ENCODE assay signal across 8 cellular contexts in genomic region chr6:26232950-26233607, GRCh38.
DNase-seq lines count a peak whose midpoint lies in the region; ATAC-seq and TF ChIP-seq lines count a peak whose summit lies in the region.

No MANE protein-coding gene starts in this region.

- POLR2A ChIA-PET in naive thymus-derived CD8-positive, alpha-beta T cell (lab: Charles Lee) = interaction anchor here (0.6 to 7.2 kb wide), 30 partner anchors 11 to 1639 kb away, joined by 3 to 669 read pairs (median 20); a partner anchor contains a TSS

- intact Hi-C loops in dendritic cell treated with granulocyte-macrophage colony-stimulating factor and Interleukin-4, amounts not matched to agents 40 ng/mL and 50 ng/mL, for 4 days (cut with micrococcal nuclease) = no loop called here

- H3K36me3 Mint-ChIP-seq in T-helper 17 cell (ENCODE audit: low read depth) = no peaks in the 10 kb centered on the region
- H3K36me3 Mint-ChIP-seq in dendritic cell treated with granulocyte-macrophage colony-stimulating factor and Interleukin-4, amounts not matched to agents 40 ng/mL and 50 ng/mL, for 4 days (ENCODE audit: low read depth) = no peaks in the 10 kb centered on the region
- H3K36me3 Mint-ChIP-seq in naive thymus-derived CD8-positive, alpha-beta T cell = no peaks in the 10 kb centered on the region

- DNase-seq in DMS153 treated with DMSO at 0.1 percent for 48 hours (lab: John Stamatoyannopoulos, UW; ENCODE audit: unreplicated experiment) (peak; percentile 87), T-helper 17 cell (peak in 1 of 3 donors; percentile 25), iPS-NIHi11 (ENCODE audit: low spot score) (no peak), GM13977 (ENCODE audit: low spot score) (no peak)
- peak in 7 of 10 donors; percentile 39 to 74 (median 55) for DNase-seq in naive thymus-derived CD8-positive, alpha-beta T cell

- peak overlapping the region; percentile 98 for H3K27ac Mint-ChIP-seq in T-helper 17 cell
- H3K27ac Mint-ChIP-seq in dendritic cell treated with granulocyte-macrophage colony-stimulating factor and Interleukin-4, amounts not matched to agents 40 ng/mL and 50 ng/mL, for 4 days = peak overlapping the region; percentile 87
- peak overlapping the region; percentile 95 to 100 (median 97) for H3K27ac Mint-ChIP-seq in naive thymus-derived CD8-positive, alpha-beta T cell

- no peaks in the 10 kb centered on the region for H3K27me3 Mint-ChIP-seq in T-helper 17 cell
- H3K27me3 Mint-ChIP-seq in dendritic cell treated with granulocyte-macrophage colony-stimulating factor and Interleukin-4, amounts not matched to agents 40 ng/mL and 50 ng/mL, for 4 days = no peaks in the 10 kb centered on the region
- H3K27me3 Mint-ChIP-seq in naive thymus-derived CD8-positive, alpha-beta T cell = no peaks in the 10 kb centered on the region

- peak; percentile 21 for ATAC-seq in HG02588 (IDR thresholded peaks at IDR 0.05; ENCODE audit: unreplicated experiment)
- peak; percentile 32 for ATAC-seq in T-helper 17 cell
- peak; percentile 24 to 34 for ATAC-seq in naive thymus-derived CD8-positive, alpha-beta T cell
- no peak for ATAC-seq in HG03469 (IDR thresholded peaks at IDR 0.05; ENCODE audit: unreplicated experiment)

- no peaks in the 10 kb centered on the region for H3K9me3 Mint-ChIP-seq in dendritic cell treated with granulocyte-macrophage colony-stimulating factor and Interleukin-4, amounts not matched to agents 40 ng/mL and 50 ng/mL, for 4 days
- H3K9me3 Mint-ChIP-seq in naive thymus-derived CD8-positive, alpha-beta T cell = no peaks in the 10 kb centered on the region

- in situ Hi-C loops in GM13977 (cut with MboI; ENCODE audit: low pct_unique_long_range_greater_than_20kb, low sequenced_read_pairs, unreplicated experiment) = loop anchor here (25.0 kb wide), 1 partner anchor 1579 kb away; a partner anchor contains a TSS

- peaks cover 28% of the 10 kb centered on the region for H3K4me1 Mint-ChIP-seq in T-helper 17 cell
- H3K4me1 Mint-ChIP-seq in dendritic cell treated with granulocyte-macrophage colony-stimulating factor and Interleukin-4, amounts not matched to agents 40 ng/mL and 50 ng/mL, for 4 days (ENCODE audit: low read depth) = peaks cover 33% of the 10 kb centered on the region
- H3K4me1 Mint-ChIP-seq in naive thymus-derived CD8-positive, alpha-beta T cell = peaks cover 12 to 37% (median 34%) of the 10 kb centered on the region in 4 donors

- peak overlapping the region; percentile 93 for H3K4me3 Mint-ChIP-seq in T-helper 17 cell
- H3K4me3 Mint-ChIP-seq in dendritic cell treated with granulocyte-macrophage colony-stimulating factor and Interleukin-4, amounts not matched to agents 40 ng/mL and 50 ng/mL, for 4 days = peak overlapping the region; percentile 83
- H3K4me3 Mint-ChIP-seq in naive thymus-derived CD8-positive, alpha-beta T cell = peak overlapping the region; percentile 91 to 99 (median 95)

- H3K9me3 ChIP-seq in T-helper 17 cell (ENCODE audit: control insufficient read depth, low read length, poor library complexity, severe bottlenecking) = no peaks in the 10 kb centered on the region

- TF ChIP-seq CTCF in GM13977 (IDR thresholded peaks at IDR 0.05; ENCODE audit: extremely low read depth, insufficient read depth, missing control alignments) = no peak

Comparison
In these comparisons a context has a peak if more than half of its experiments do, and no peak if none do; other contexts are left out.
1. DNase-seq: peak in DMS153 treated with DMSO at 0.1 percent for 48 hours (single experiment) and naive thymus-derived CD8-positive, alpha-beta T cell (7 of 10); none in iPS-NIHi11 (single experiment) and GM13977 (single experiment).
2. Peak in every context shown above with its lines, with median percentiles within 50 percentile points of each other: H3K27ac Mint-ChIP-seq and H3K4me3 Mint-ChIP-seq.